ENCODE assay signal across 19 cellular contexts in genomic region chr21:34861302-34861701, GRCh38.
"Had no signal": no experiment of that assay in that cellular context is flagged by ENCODE, and none has a peak within 500 bp of the region (broad histone marks: within the 10 kb centered on the region; RNA-seq: fewer than 3 reads in every experiment).

No MANE protein-coding gene starts in this region.

- DNase-seq: activated CD8-positive, alpha-beta memory T cell treated with anti-CD3 and anti-CD28 coated beads, Interleukin-2, amount 10 ng/mL, durations not matched to agents 7 days and 5 days; activated gamma-delta T cell treated with Interleukin-2 at 50 U/mL for 16 hours; activated T-cell treated with anti-CD3 and anti-CD28 coated beads, Interleukin-2, amount 50 U/mL, for 24 hours; amniotic stem cell; cerebellar nuclear complex; dermis blood vessel endothelial cell; erythroblast; hypothalamus; midbrain; naive B cell; SK-N-SH; stimulated activated CD4-positive, alpha-beta T cell treated with anti-CD3 and anti-CD28 coated beads, Interleukin-4, amount 100 ng/mL, for 1 hour; stimulated activated CD8-positive, alpha-beta memory T cell treated with anti-CD3 and anti-CD28 coated beads, Interleukin-4, amount 100 ng/mL, for 48 hours; T-helper 1 cell; thyroid gland had no signal

- H3K36me3 Mint-ChIP-seq: brain, WTC11 had no signal

- H3K9me3 ChIP-seq: SK-N-SH, thyroid gland had no signal

- H2AFZ ChIP-seq: parathyroid adenoma had no signal

- H3K9ac ChIP-seq: parathyroid adenoma, SK-N-SH had no signal

- H3K4me3 ChIP-seq: thyroid gland had no signal

- H3K4me2 ChIP-seq: SK-N-SH had no signal

- H3K9me3 Mint-ChIP-seq: activated T-cell treated with anti-CD3 and anti-CD28 coated beads, Interleukin-2, amount 50 U/mL, for 24 hours; endodermal cell; naive B cell; WTC11 had no signal

- ATAC-seq: activated CD8-positive, alpha-beta memory T cell treated with anti-CD3 and anti-CD28 coated beads, Interleukin-2, amount 10 ng/mL, durations not matched to agents 7 days and 5 days; WTC11 had no signal

- H3K36me3 ChIP-seq: thyroid gland had no signal

- H3K27me3 ChIP-seq: thyroid gland had no signal

- H3K4me3 Mint-ChIP-seq: activated CD8-positive, alpha-beta memory T cell treated with anti-CD3 and anti-CD28 coated beads, Interleukin-2, amount 10 ng/mL, durations not matched to agents 7 days and 5 days; activated T-cell treated with anti-CD3 and anti-CD28 coated beads, Interleukin-2, amount 50 U/mL, for 24 hours; brain; endodermal cell; naive B cell; WTC11 had no signal

- H3K27ac ChIP-seq: parathyroid adenoma, thyroid gland had no signal

- H3K27ac Mint-ChIP-seq: activated CD8-positive, alpha-beta memory T cell treated with anti-CD3 and anti-CD28 coated beads, Interleukin-2, amount 10 ng/mL, durations not matched to agents 7 days and 5 days; brain; endodermal cell; naive B cell; WTC11 had no signal

- H3K27me3 Mint-ChIP-seq: activated CD8-positive, alpha-beta memory T cell treated with anti-CD3 and anti-CD28 coated beads, Interleukin-2, amount 10 ng/mL, durations not matched to agents 7 days and 5 days; activated T-cell treated with anti-CD3 and anti-CD28 coated beads, Interleukin-2, amount 50 U/mL, for 24 hours; naive B cell had no signal

- H3K4me1 ChIP-seq: parathyroid adenoma had no signal

- H3K79me2 ChIP-seq: parathyroid adenoma had no signal
